In the genomic region with DNA sequence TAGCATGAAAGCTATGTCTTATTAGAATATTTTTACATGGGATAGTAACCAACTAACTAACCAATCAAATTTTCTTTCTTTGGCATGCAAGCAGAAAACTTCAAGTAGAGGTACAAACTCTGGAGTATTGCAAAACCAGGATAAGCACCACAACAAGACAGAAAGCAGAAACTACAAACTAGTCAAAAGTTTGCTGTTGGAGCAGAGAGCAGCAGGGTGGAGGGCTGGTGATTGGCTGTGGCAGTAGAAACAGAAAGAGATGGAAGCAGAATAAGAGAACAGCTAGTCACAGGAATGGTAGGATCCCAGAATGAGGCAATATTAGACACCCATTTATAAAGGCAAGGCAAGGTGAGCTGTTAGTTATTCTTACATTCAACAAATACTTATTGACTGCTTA, we compare ENCODE assay signal across 18 cellular contexts. TPM values are rescaled to one million over a fixed set of nuclear protein-coding genes. Genes with fewer than 3 reads are reported as not detected.
"Had no signal": no experiment of that assay in that cellular context is flagged by ENCODE, and none has a peak within 500 bp of the region (broad histone marks: within the 10 kb centered on the region; RNA-seq: fewer than 3 reads in every experiment).

No MANE protein-coding gene starts in this region.

- H3K9me3 ChIP-seq: gastrocnemius medialis, lower lobe of right lung, ovary, transverse colon had no signal

- DNase-seq: activated CD4-positive, alpha-beta memory T cell treated with anti-CD3 and anti-CD28 coated beads, Interleukin-2, amount 10 ng/mL, durations not matched to agents 7 days and 5 days; activated CD4-positive, alpha-beta T cell treated with anti-CD3 and anti-CD28 coated beads for 4 hours; activated effector memory CD4-positive, alpha-beta T cell treated with Interleukin-2 at 50 U/mL for 16 hours; activated naive CD4-positive, alpha-beta T cell treated with anti-CD3 and anti-CD28 coated beads, Interleukin-2, amount 50 U/mL, for 16 hours; activated T-cell treated with anti-CD3 and anti-CD28 coated beads, Interleukin-2, amount 50 U/mL, for 4 hours; endodermal cell; gastrocnemius medialis; left colon; lower lobe of right lung; ovary; stimulated activated CD4-positive, alpha-beta T cell treated with anti-CD3 and anti-CD28 coated beads, Interleukin-12 subunit alpha, Interleukin-12 subunit beta, amount 100 ng/mL, for 4 hours; stimulated activated CD4-positive, alpha-beta T cell treated with anti-CD3 and anti-CD28 coated beads, Interleukin-2, amount 100 ng/mL, for 24 hours; substantia nigra; T-helper 17 cell; transverse colon had no signal

- H3K4me3 ChIP-seq: cardiac muscle cell, gastrocnemius medialis, lower lobe of right lung, ovary, transverse colon had no signal

- H3K4me1 ChIP-seq: gastrocnemius medialis had no signal

- H3K36me3 ChIP-seq: cardiac muscle cell, gastrocnemius medialis, lower lobe of right lung, ovary, transverse colon had no signal

- H3K27ac ChIP-seq: cardiac muscle cell, gastrocnemius medialis, lower lobe of right lung, ovary, transverse colon had no signal

- ATAC-seq: activated T-cell treated with anti-CD3 and anti-CD28 coated beads, Interleukin-2, amount 50 U/mL, for 4 hours; gastrocnemius medialis; left colon; lower lobe of right lung; stimulated activated effector memory CD8-positive, alpha-beta T cell treated with anti-CD3 and anti-CD28 coated beads, Interleukin-12 subunit alpha, Interleukin-12 subunit beta, amount 100 ng/mL, for 72 hours; T-helper 17 cell had no signal

- H3K27me3 ChIP-seq: cardiac muscle cell, gastrocnemius medialis, ovary, transverse colon had no signal

RNA-seq across cellular contexts. Expression of a gene that starts 6.8 kb away (rescaled TPM):
- total RNA-seq: dermis microvascular lymphatic vessel endothelial cell, gastrocnemius medialis had no signal
- polyA plus RNA-seq: cardiac muscle cell had no signal
